8 cellular contexts compared by ENCODE assay signal in genomic region chr2:174681099-174681982, GRCh38.
DNase-seq lines count a peak whose midpoint lies in the region; ATAC-seq and TF ChIP-seq lines count a peak whose summit lies in the region.

No MANE protein-coding gene starts in this region.

- TF ChIP-seq CTCF in AG10803 (conservative IDR thresholded peaks at IDR 0.05; ENCODE audit: low read length), result no peak
- TF ChIP-seq CTCF in adrenal gland (IDR thresholded peaks at IDR 0.05), result no peak
- TF ChIP-seq CTCF in spleen (IDR thresholded peaks at IDR 0.05 in 8 of 11, conservative IDR thresholded peaks at IDR 0.05 in 3 of 11), result no peak

- intact Hi-C loops in adrenal gland (cut with DNase I) (loop anchor here in 1 of 2 donors (10.0 kb wide), 1 partner anchor 77 kb away; no protein-coding TSS in a partner anchor), spleen (cut with DNase I; ENCODE audit: low total_unique reads) (no loop called here)

- DNase-seq in AG10803 (ENCODE audit: low read depth), result peak; percentile 59
- peak; percentile 11 for DNase-seq in HCEC 1CT
- DNase-seq in adrenal gland, result no peak
- DNase-seq in iPS-NIHi11 (ENCODE audit: low spot score), result peak; percentile 30
- peak; percentile 75 for DNase-seq in spleen
- no peak for DNase-seq in stimulated activated CD4-positive, alpha-beta T cell treated with anti-CD3 and anti-CD28 coated beads, Interleukin-4, amount 100 ng/mL, for 4 hours
- no peak for DNase-seq in NCI-H2107 (lab: John Stamatoyannopoulos, UW)

- H3K27ac ChIP-seq in adrenal gland, result peak overlapping the region in 1 of 5 donors; percentile 64
- H3K27ac ChIP-seq in spleen, result peak overlapping the region; percentile 83 to 93 (median 90)

- peaks cover 0 to 6% of the 10 kb centered on the region in 2 donors for H3K4me1 ChIP-seq in adrenal gland (replicated peaks in 1 of 2)
- peaks cover 8 to 75% (median 31%) of the 10 kb centered on the region in 6 donors for H3K4me1 ChIP-seq in spleen

- H3K4me3 ChIP-seq in AG10803 (ENCODE audit: low read length) (peak overlapping the region; percentile 77), adrenal gland (peak overlapping the region; percentile 35 to 92 (median 78)), spleen (peak overlapping the region; percentile 70 to 94 (median 88))

- ATAC-seq in HG02970 (IDR thresholded peaks at IDR 0.05; ENCODE audit: low FRiP score, unreplicated experiment), result no peak

- no peaks in the 10 kb centered on the region for H3K9me3 ChIP-seq in adrenal gland (replicated peaks in 1 of 3)
- H3K9me3 ChIP-seq in spleen, result no peaks in the 10 kb centered on the region

- WGBS in adrenal gland, 4 donors, result 53 to 56% (median 54%) methylated on average over 15 to 17 of the region's 17 CpGs
- 49 to 62% (median 55%) methylated on average over 17 of the region's 17 CpGs for WGBS in spleen, 5 donors

- no peak for TF ChIP-seq POLR2A in adrenal gland (IDR thresholded peaks at IDR 0.05)
- TF ChIP-seq POLR2A in spleen (IDR thresholded peaks at IDR 0.05), result no peak

- H3K27me3 ChIP-seq in adrenal gland (no peaks in the 10 kb centered on the region), spleen (replicated peaks in 1 of 7) (no peaks in the 10 kb centered on the region)

- no peaks in the 10 kb centered on the region for H3K36me3 ChIP-seq in adrenal gland (replicated peaks in 1 of 2)
- peaks cover 0 to 6% (median 0%) of the 10 kb centered on the region in 6 donors for H3K36me3 ChIP-seq in spleen

Comparison
In these comparisons a context has a peak if more than half of its experiments do, and no peak if none do; other contexts are left out.
1. DNase-seq: peak in AG10803 (single experiment), HCEC 1CT (single experiment), iPS-NIHi11 (single experiment) and spleen (single experiment); none in adrenal gland (0 of 7), stimulated activated CD4-positive, alpha-beta T cell treated with anti-CD3 and anti-CD28 coated beads, Interleukin-4, amount 100 ng/mL, for 4 hours (0 of 2) and NCI-H2107 (single experiment).
2. Peak in every context shown above with its lines, with median percentiles within 50 percentile points of each other: H3K4me3 ChIP-seq.